ENCODE assay signal across 19 cellular contexts in genomic region chr7:101629171-101629570, GRCh38. TPM values are rescaled to one million over a fixed set of nuclear protein-coding genes. Genes with fewer than 3 reads are reported as not detected.
"Had no signal": no experiment of that assay in that cellular context is flagged by ENCODE, and none has a peak within 500 bp of the region (broad histone marks: within the 10 kb centered on the region; RNA-seq: fewer than 3 reads in every experiment).

Gene MYL10 (minus strand): TSS chr7:101629296. CDS start chr7:101629118, 178 bp downstream.

- H3K4me1 ChIP-seq: left ventricle myocardium inferior, upper lobe of right lung had no signal

- DNase-seq: activated CD4-positive, alpha-beta T cell treated with anti-CD3 and anti-CD28 coated beads, Interleukin-2, amount 50 U/mL, for 4 hours; activated T-cell treated with anti-CD3 and anti-CD28 coated beads for 4 hours; amniotic stem cell; effector memory CD8-positive, alpha-beta T cell; foreskin fibroblast; head of caudate nucleus; kidney glomerular epithelial cell; left ventricle myocardium inferior; ovary; stimulated activated CD4-positive, alpha-beta T cell treated with anti-CD3 and anti-CD28 coated beads, Interleukin-4, amount 100 ng/mL, for 1 hour; testis; upper lobe of right lung had no signal

- H3K36me3 ChIP-seq: cardiac muscle cell, left ventricle myocardium inferior, ovary, upper lobe of right lung had no signal

- H3K4me3 ChIP-seq: cardiac muscle cell, left ventricle myocardium inferior, ovary, psoas muscle, skin epidermis, testis, upper lobe of right lung had no signal

- H3K9me3 ChIP-seq: ovary, psoas muscle, testis, upper lobe of right lung had no signal

- H3K27me3 ChIP-seq: cardiac muscle cell, ovary, testis had no signal

- ATAC-seq: effector memory CD8-positive, alpha-beta T cell; right cardiac atrium; upper lobe of right lung had no signal

- H3K27ac ChIP-seq: cardiac muscle cell, left ventricle myocardium inferior, ovary, psoas muscle, skin epidermis, testis, upper lobe of right lung had no signal

RNA-seq across cellular contexts. Expression of gene MYL10, which starts in this region (rescaled TPM):
- total RNA-seq: activated T-helper 1 cell treated with anti-CD3 and anti-CD28 coated beads, Interleukin-12 subunit alpha, Interleukin-12 subunit beta, Interleukin-2, Interleukin-4 antibody, amounts not matched to agents 30 ng/mL and 10 ng/mL and 1 ng/mL, durations not matched to agents 14 hours and 24 hours and 36 hours; cardiac muscle cell; dermis microvascular lymphatic vessel endothelial cell; left ventricle myocardium inferior; myocyte; ovary; psoas muscle; right cardiac atrium; testis; upper lobe of right lung had no signal
- polyA plus RNA-seq: cardiac muscle cell, ovary, right cardiac atrium had no signal
